8 cellular contexts compared by ENCODE assay signal in genomic region chr12:6662906-6663742, GRCh38. TPM values are rescaled to one million over a fixed set of nuclear protein-coding genes. Genes with fewer than 3 reads are reported as not detected.
DNase-seq lines count a peak whose midpoint lies in the region; ATAC-seq lines count a peak whose summit lies in the region.

TSS of gene ING4 (minus strand) at chr12:6663119. CDS start at chr12:6663101, 18 bp downstream.

- no peaks in the 10 kb centered on the region for H3K27me3 Mint-ChIP-seq in dendritic cell treated with granulocyte-macrophage colony-stimulating factor and Interleukin-4, amounts not matched to agents 40 ng/mL and 50 ng/mL, for 4 days

- intact Hi-C loops in dendritic cell treated with granulocyte-macrophage colony-stimulating factor and Interleukin-4, amounts not matched to agents 40 ng/mL and 50 ng/mL, for 4 days (cut with micrococcal nuclease) = loop anchor here (1.0 to 5.0 kb wide), 4 partner anchors 18 to 189 kb away; partner anchors contain the start of genes MRPL51, NCAPD2, USP5 and ZNF384

- H3K27ac Mint-ChIP-seq in dendritic cell treated with granulocyte-macrophage colony-stimulating factor and Interleukin-4, amounts not matched to agents 40 ng/mL and 50 ng/mL, for 4 days = peak within 1 kb of the TSS; percentile 88

- no peaks in the 10 kb centered on the region for H3K9me3 Mint-ChIP-seq in dendritic cell treated with granulocyte-macrophage colony-stimulating factor and Interleukin-4, amounts not matched to agents 40 ng/mL and 50 ng/mL, for 4 days

- peaks cover 25% of the 10 kb centered on the region for H3K4me1 Mint-ChIP-seq in dendritic cell treated with granulocyte-macrophage colony-stimulating factor and Interleukin-4, amounts not matched to agents 40 ng/mL and 50 ng/mL, for 4 days (ENCODE audit: low read depth)

- peak; percentile 98 for ATAC-seq in GM19372 (IDR thresholded peaks at IDR 0.05; ENCODE audit: low read depth, unreplicated experiment)
- peak; percentile 85 for ATAC-seq in HG03558 (IDR thresholded peaks at IDR 0.05; ENCODE audit: extremely low read depth, unreplicated experiment)
- peak; percentile 99 for ATAC-seq in left lobe of liver

- DNase-seq in C1 segment of cervical spinal cord (lab: John Stamatoyannopoulos, UW) = peak; percentile 49 to 99 (median 90)
- peak; percentile 95 for DNase-seq in NCI-H748 treated with DMSO at 0.1 percent for 48 hours (lab: John Stamatoyannopoulos, UW)
- DNase-seq in activated CD4-positive, alpha-beta T cell treated with anti-CD3 and anti-CD28 coated beads, Interleukin-2, amount 50 U/mL, for 24 hours (ENCODE audit: low read depth in 1 of 2, low spot score in 1 of 2) = peak; percentile 79 to 96
- peak; percentile 98 for DNase-seq in left lobe of liver (ENCODE audit: low spot score)
- peak; percentile 96 for DNase-seq in stimulated activated CD4-positive, alpha-beta T cell treated with anti-CD3 and anti-CD28 coated beads, Interleukin-2, amount 100 ng/mL, for 4 hours (ENCODE audit: low read depth)

- peak within 1 kb of the TSS; percentile 90 for H3K4me3 Mint-ChIP-seq in dendritic cell treated with granulocyte-macrophage colony-stimulating factor and Interleukin-4, amounts not matched to agents 40 ng/mL and 50 ng/mL, for 4 days

- peaks cover 53% of the 10 kb centered on the region for H3K36me3 Mint-ChIP-seq in dendritic cell treated with granulocyte-macrophage colony-stimulating factor and Interleukin-4, amounts not matched to agents 40 ng/mL and 50 ng/mL, for 4 days (ENCODE audit: low read depth)

RNA-seq across cellular contexts. Expression of gene ING4, which starts in this region (rescaled TPM):
- 14.4 TPM for total RNA-seq in left lobe of liver

Comparison
In these comparisons a context has a peak if more than half of its experiments do, and no peak if none do; other contexts are left out.
1. Peak in every context shown above with its lines: DNase-seq and ATAC-seq.